10 cellular contexts compared by ENCODE assay signal in the genomic region with DNA sequence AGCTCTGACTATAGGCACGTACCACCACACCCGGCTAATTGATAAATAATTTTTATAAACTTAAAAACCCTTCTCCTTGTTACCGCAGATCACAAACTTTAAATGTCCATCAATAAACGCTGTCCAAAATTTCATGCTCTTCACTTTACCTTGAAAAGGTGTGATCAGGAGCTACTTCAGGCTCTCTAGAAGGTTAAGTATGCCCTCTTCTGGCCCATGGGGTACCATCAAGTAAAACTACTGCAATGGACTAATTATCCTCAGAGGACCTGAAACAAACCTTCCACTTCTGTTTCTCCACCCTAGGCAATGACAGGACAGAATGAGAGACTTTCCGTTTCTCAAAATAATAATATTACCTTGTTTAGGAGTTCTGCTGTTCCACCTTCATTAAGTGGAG. TPM values are rescaled to one million over a fixed set of nuclear protein-coding genes. Genes with fewer than 3 reads are reported as not detected.
DNase-seq lines count a peak whose midpoint lies in the region; ATAC-seq and TF ChIP-seq lines count a peak whose summit lies in the region.
"Had no signal": no experiment of that assay in that cellular context is flagged by ENCODE, and none has a peak within 500 bp of the region (broad histone marks: within the 10 kb centered on the region; RNA-seq: fewer than 3 reads in every experiment).

No MANE protein-coding gene starts in this region.

- DNase-seq in AG04450 (ENCODE audit: low read depth, low spot score) (no peak), OCI-M1 (lab: John Stamatoyannopoulos, UW) (peak; percentile 11), glomerular visceral epithelial cell (ENCODE audit: extremely low spot score) (peak; percentile 25)
- no peak for DNase-seq in CD8-positive, alpha-beta memory T cell
- DNase-seq: activated T-cell treated with anti-CD3 and anti-CD28 coated beads, Interleukin-2, amount 50 U/mL, for 4 hours had no signal

- no peak overlapping the region for H3K4me3 Mint-ChIP-seq in CD8-positive, alpha-beta memory T cell
- H3K4me3 Mint-ChIP-seq: activated T-cell treated with anti-CD3 and anti-CD28 coated beads, Interleukin-2, amount 50 U/mL, for 4 hours had no signal

- CTCF ChIA-PET in AG04450 (lab: Charles Lee), result interaction anchor here (0.5 to 1.6 kb wide), 5 partner anchors 8 to 236 kb away, joined by 3 to 4 read pairs (median 3); no protein-coding TSS in a partner anchor
- CTCF ChIA-PET in CD8-positive, alpha-beta memory T cell (lab: Charles Lee), result interaction anchor here (0.9 to 1.6 kb wide), 3 partner anchors 27 to 97 kb away, joined by 3 to 4 read pairs (median 3); no protein-coding TSS in a partner anchor

- H3K4me1 ChIP-seq in CD8-positive, alpha-beta memory T cell (ENCODE audit: insufficient read depth, low read length), result no peaks in the 10 kb centered on the region

- TF ChIP-seq CTCF in AG04450 (IDR thresholded peaks at IDR 0.05; ENCODE audit: low read depth, low read length) (peak; percentile 48), GM12873 (IDR thresholded peaks at IDR 0.05; ENCODE audit: insufficient read depth, low read depth, low read length, missing control alignments) (peak; percentile 51)

- H3K4me3 ChIP-seq in AG04450 (ENCODE audit: low read depth, low read length), result no peak overlapping the region
- no peak overlapping the region for H3K4me3 ChIP-seq in CD8-positive, alpha-beta memory T cell (ENCODE audit: low read length)

- H3K27ac ChIP-seq in AG04450 (ENCODE audit: low read depth, low read length), result no peak overlapping the region
- no peak overlapping the region for H3K27ac ChIP-seq in CD8-positive, alpha-beta memory T cell (ENCODE audit: low read depth, low read length)

- H3K27me3 Mint-ChIP-seq in CD8-positive, alpha-beta memory T cell, result no peaks in the 10 kb centered on the region

- no peaks in the 10 kb centered on the region for H3K9me3 ChIP-seq in AG04450 (ENCODE audit: control insufficient read depth, insufficient read depth, low read length)
- no peaks in the 10 kb centered on the region for H3K9me3 ChIP-seq in CD8-positive, alpha-beta memory T cell (ENCODE audit: low read length)

- no peak overlapping the region for H3K27ac Mint-ChIP-seq in CD8-positive, alpha-beta memory T cell

- H3K27me3 ChIP-seq in AG04450 (ENCODE audit: control insufficient read depth, insufficient read depth, low read length), result no peaks in the 10 kb centered on the region
- H3K27me3 ChIP-seq in CD8-positive, alpha-beta memory T cell (ENCODE audit: insufficient read depth, low read length, poor library complexity, severe bottlenecking), result no peaks in the 10 kb centered on the region

- ATAC-seq in HG02938 (IDR thresholded peaks at IDR 0.05; ENCODE audit: unreplicated experiment), result no peak
- ATAC-seq in HG02610 (IDR thresholded peaks at IDR 0.05; ENCODE audit: unreplicated experiment), result no peak
- ATAC-seq in HG03039 (IDR thresholded peaks at IDR 0.05; ENCODE audit: unreplicated experiment), result no peak
- ATAC-seq: activated T-cell treated with anti-CD3 and anti-CD28 coated beads, Interleukin-2, amount 50 U/mL, for 4 hours had no signal

- H3K9me3 Mint-ChIP-seq in CD8-positive, alpha-beta memory T cell, result no peaks in the 10 kb centered on the region
- H3K9me3 Mint-ChIP-seq: activated T-cell treated with anti-CD3 and anti-CD28 coated beads, Interleukin-2, amount 50 U/mL, for 4 hours had no signal

- H3K36me3 Mint-ChIP-seq in CD8-positive, alpha-beta memory T cell, result peaks cover 13 to 72% (median 33%) of the 10 kb centered on the region in 3 donors

- no peaks in the 10 kb centered on the region for H3K4me1 Mint-ChIP-seq in CD8-positive, alpha-beta memory T cell

- peaks cover 11% of the 10 kb centered on the region for H3K36me3 ChIP-seq in CD8-positive, alpha-beta memory T cell (ENCODE audit: insufficient read depth, low read length)

- POLR2A ChIA-PET in AG04450 (lab: Yijun Ruan, JAX), result no interaction called here
- POLR2A ChIA-PET in CD8-positive, alpha-beta memory T cell (lab: Charles Lee), result no interaction called here

RNA-seq across cellular contexts. Expression of a gene that starts 9.2 kb away (rescaled TPM):
- polyA plus RNA-seq in AG04450 (2011; rRNA removed), result 22.8 and 32.4 TPM in 2 replicates
- 9.0 and 11.4 TPM in 2 replicates for polyA minus RNA-seq in AG04450 (2011; rRNA and poly(A)+ RNA removed)
- total RNA-seq in CD8-positive, alpha-beta memory T cell, result 10 to 100 TPM in 1 of 2 experiments, 1 to 10 TPM in 1; 9.0 to 11.4 TPM
- polyA plus RNA-seq in CD8-positive, alpha-beta memory T cell, result 8.9 TPM

RNA-seq across cellular contexts. Expression of a gene that starts 36.4 kb away (rescaled TPM):
- not detected in 2 replicates for polyA plus RNA-seq in AG04450 (2011; rRNA removed)
- polyA minus RNA-seq in AG04450 (2011; rRNA and poly(A)+ RNA removed), result not detected in 2 replicates
- not detected for total RNA-seq in CD8-positive, alpha-beta memory T cell
- polyA plus RNA-seq in CD8-positive, alpha-beta memory T cell, result not detected
- total RNA-seq: activated T-cell treated with anti-CD3 and anti-CD28 coated beads, Interleukin-2, amount 50 U/mL, for 4 hours had no signal

RNA-seq across cellular contexts. Expression of a gene that starts 53.7 kb away (rescaled TPM):
- not detected in 2 replicates for polyA plus RNA-seq in AG04450 (2011; rRNA removed)
- not detected in 2 replicates for polyA minus RNA-seq in AG04450 (2011; rRNA and poly(A)+ RNA removed)
- total RNA-seq in CD8-positive, alpha-beta memory T cell, result 1 to 10 TPM; 7.3 to 8.3 TPM
- polyA plus RNA-seq in CD8-positive, alpha-beta memory T cell, result 1.4 TPM
- total RNA-seq: activated T-cell treated with anti-CD3 and anti-CD28 coated beads, Interleukin-2, amount 50 U/mL, for 4 hours; subcutaneous adipose tissue had no signal

Comparison
In these comparisons a context has a peak if more than half of its experiments do, and no peak if none do; other contexts are left out.
1. DNase-seq: peak in OCI-M1 (single experiment) and glomerular visceral epithelial cell (single experiment); none in AG04450 (single experiment) and CD8-positive, alpha-beta memory T cell (0 of 5).